8 cellular contexts compared by ENCODE assay signal in genomic region chr5:179763215-179763945, GRCh38. TPM values are rescaled to one million over a fixed set of nuclear protein-coding genes. Genes with fewer than 3 reads are reported as not detected.
DNase-seq lines count a peak whose midpoint lies in the region; ATAC-seq and TF ChIP-seq lines count a peak whose summit lies in the region.

No MANE protein-coding gene starts in this region.

- DNase-seq in DND-41 (peak; percentile 60), HCT116 (ENCODE audit: low read depth, low spot score) (peak; percentile 38), NCI-H446 (lab: John Stamatoyannopoulos, UW) (peak; percentile 55 to 61), fibroblast of lung (ENCODE audit: low read depth in 2 of 2) (peak; percentile 92), suprapubic skin (ENCODE audit: low spot score in 2 of 2) (peak in 1 of 2 donors; percentile 73), GOT3 (lab: John Stamatoyannopoulos, UW) (no peak)
- DNase-seq in activated CD8-positive, alpha-beta memory T cell treated with anti-CD3 and anti-CD28 coated beads, Interleukin-2, amount 50 U/mL, for 1 hour (ENCODE audit: extremely low read depth): peak; percentile 14

- POLR2A ChIA-PET in HCT116 (lab: Charles Lee): interaction anchor here (1.2 kb wide), 1 partner anchor 140 kb away, joined by 4 read pairs; the partner anchor contains the start of gene HNRNPH1

- H2AFZ ChIP-seq in DND-41 (ENCODE audit: low read depth, low read length): no peak overlapping the region
- no peak overlapping the region for H2AFZ ChIP-seq in HCT116 (ENCODE audit: low read depth, low read length, poor library complexity, severe bottlenecking)
- H2AFZ ChIP-seq in fibroblast of lung (ENCODE audit: low read length): no peak overlapping the region
- H2AFZ ChIP-seq in neural cell (ENCODE audit: low read depth, low read length): no peak overlapping the region

- no peak overlapping the region for H3K27ac ChIP-seq in DND-41 (ENCODE audit: low read length)
- H3K27ac ChIP-seq in HCT116 (ENCODE audit: low read depth, low read length): peak overlapping the region; percentile 50
- peak overlapping the region; percentile 31 for H3K27ac ChIP-seq in fibroblast of lung (ENCODE audit: insufficient read depth, low read length)
- no peak overlapping the region for H3K27ac ChIP-seq in neural cell (ENCODE audit: low read length)
- H3K27ac ChIP-seq in suprapubic skin: peak overlapping the region; percentile 45

- intact Hi-C loops in HCT116 (cut with micrococcal nuclease): loop anchor here (2.0 to 10.0 kb wide), 3 partner anchors 31 to 221 kb away; no protein-coding TSS in a partner anchor

- TF ChIP-seq CTCF in DND-41 (IDR thresholded peaks at IDR 0.05; ENCODE audit: borderline replicate concordance, extremely low read depth, low read length, poor library complexity, severe bottlenecking) (peak; percentile 90), HCT116 (IDR thresholded peaks at IDR 0.05 in 2 of 3, conservative IDR thresholded peaks at IDR 0.05 in 1 of 3; ENCODE audit: borderline replicate concordance in 1 of 3, insufficient read depth in 1 of 3, low read depth in 2 of 3, low read length in 2 of 3) (peak; percentile 83 to 97 (median 90)), fibroblast of lung (conservative IDR thresholded peaks at IDR 0.05 in 1 of 2, IDR thresholded peaks at IDR 0.05 in 1 of 2; ENCODE audit: low read depth in 1 of 2, low read length in 2 of 2) (peak; percentile 71 to 96), neural cell (IDR thresholded peaks at IDR 0.05; ENCODE audit: poor library complexity, severe bottlenecking) (peak; percentile 93), suprapubic skin (IDR thresholded peaks at IDR 0.05) (peak; percentile 80 to 83)

- H3K4me1 ChIP-seq in DND-41 (ENCODE audit: insufficient read depth, low read length): peaks cover 18% of the 10 kb centered on the region
- peaks cover 11 to 47% of the 10 kb centered on the region in 2 experiments for H3K4me1 ChIP-seq in HCT116 (ENCODE audit: control insufficient read depth in 1 of 2, insufficient read depth in 2 of 2, low read length in 2 of 2)
- H3K4me1 ChIP-seq in fibroblast of lung (ENCODE audit: control insufficient read depth, extremely low read depth, insufficient read depth, low read length): peaks cover 36% of the 10 kb centered on the region
- H3K4me1 ChIP-seq in suprapubic skin: peaks cover 67% of the 10 kb centered on the region

- H3K36me3 ChIP-seq in DND-41 (ENCODE audit: insufficient read depth, low read length) (peaks cover 39% of the 10 kb centered on the region), HCT116 (ENCODE audit: control insufficient read depth in 1 of 2, insufficient read depth in 2 of 2, low read length in 2 of 2) (peaks cover 11 to 17% of the 10 kb centered on the region in 2 experiments; a peak in 3 of 4 replicates), fibroblast of lung (ENCODE audit: control insufficient read depth, insufficient read depth, low read length) (peaks cover 8% of the 10 kb centered on the region), neural cell (ENCODE audit: insufficient read depth, low read length) (no peaks in the 10 kb centered on the region), suprapubic skin (peaks cover 15% of the 10 kb centered on the region)

- H3K9me2 ChIP-seq in HCT116 (ENCODE audit: insufficient read depth): no peaks in the 10 kb centered on the region
- H3K9me2 ChIP-seq in neural cell (ENCODE audit: insufficient read depth, low read length): no peaks in the 10 kb centered on the region

- 27% methylated on average over 10 of the region's 10 CpGs for WGBS in suprapubic skin

- H3K79me2 ChIP-seq in DND-41 (ENCODE audit: insufficient read depth, low read length) (peaks cover 87% of the 10 kb centered on the region), HCT116 (ENCODE audit: insufficient read depth, low read length) (peaks cover 81% of the 10 kb centered on the region), fibroblast of lung (ENCODE audit: control insufficient read depth, insufficient read depth, low read length) (peaks cover 58% of the 10 kb centered on the region), neural cell (replicated peaks; ENCODE audit: insufficient read depth, low read length) (peaks cover 45% of the 10 kb centered on the region)

- H3F3A ChIP-seq in neural cell (ENCODE audit: insufficient read depth, low read length, poor library complexity, severe bottlenecking): no peaks in the 10 kb centered on the region

- H3K9me3 ChIP-seq in DND-41 (ENCODE audit: insufficient read depth, low read length, severe bottlenecking) (no peaks in the 10 kb centered on the region), HCT116 (ENCODE audit: control insufficient read depth in 1 of 2, insufficient read depth in 1 of 2, low read depth in 1 of 2, low read length in 2 of 2) (no peaks in the 10 kb centered on the region), fibroblast of lung (ENCODE audit: control insufficient read depth, insufficient read depth, low read depth, low read length) (no peaks in the 10 kb centered on the region), neural cell (ENCODE audit: low read length) (no peaks in the 10 kb centered on the region), suprapubic skin (no peaks in the 10 kb centered on the region)

- H4K20me1 ChIP-seq in DND-41 (ENCODE audit: insufficient read depth, low read length) (peaks cover 83% of the 10 kb centered on the region), HCT116 (ENCODE audit: insufficient read depth) (peaks cover 9% of the 10 kb centered on the region; the same call in 1 of the 2 replicates), fibroblast of lung (ENCODE audit: control insufficient read depth, extremely low read depth, insufficient read depth, low read length) (no peaks in the 10 kb centered on the region), neural cell (ENCODE audit: insufficient read depth) (peaks cover 2% of the 10 kb centered on the region)

- RAD21 ChIA-PET in HCT116 (lab: Charles Lee; ENCODE audit: low non-redundant PET in 1 of 2, low total read pairs in 2 of 2, uncharacterized antibody in 2 of 2, unreplicated experiment in 2 of 2): no interaction called here

- no peaks in the 10 kb centered on the region for H3K27me3 ChIP-seq in DND-41 (ENCODE audit: insufficient read depth, low read length, poor library complexity)
- H3K27me3 ChIP-seq in HCT116 (ENCODE audit: insufficient read depth, low read length): no peaks in the 10 kb centered on the region
- no peaks in the 10 kb centered on the region for H3K27me3 ChIP-seq in fibroblast of lung (ENCODE audit: control insufficient read depth, insufficient read depth, low read length)
- no peaks in the 10 kb centered on the region for H3K27me3 ChIP-seq in neural cell (ENCODE audit: insufficient read depth, low read depth, low read length)
- no peaks in the 10 kb centered on the region for H3K27me3 ChIP-seq in suprapubic skin

- no peak overlapping the region for H3K9ac ChIP-seq in DND-41 (ENCODE audit: low read depth, low read length)
- H3K9ac ChIP-seq in HCT116 (ENCODE audit: low read length): 0 out of 2 replicates have a peak overlapping the region, but pooled peaks have one; percentile 22
- no peak overlapping the region for H3K9ac ChIP-seq in fibroblast of lung (ENCODE audit: insufficient read depth, low read length)
- H3K9ac ChIP-seq in neural cell (ENCODE audit: low read length): no peak overlapping the region

- CTCF ChIA-PET in HCT116 (lab: Charles Lee): interaction anchor here (0.8 to 1.7 kb wide), 8 partner anchors 8 to 328 kb away, joined by 3 to 6 read pairs (median 4); partner anchors contain the start of gene MAML1

- H3K4me2 ChIP-seq in DND-41 (ENCODE audit: insufficient read depth, low read length) (no peak overlapping the region), HCT116 (ENCODE audit: low read length) (peak overlapping the region; percentile 48), fibroblast of lung (ENCODE audit: extremely low read depth, insufficient read depth, low read length) (peak overlapping the region; percentile 23), neural cell (ENCODE audit: low read length) (no peak overlapping the region)

- no TSS peak for BruUV-seq in HCT116 (replicated peaks; lab: Mats Ljungman, UMichigan)

- ATAC-seq in DND-41 (ENCODE audit: insufficient read depth, low read depth) (peak; percentile 75), HCT116 (peak; percentile 88)

- TF ChIP-seq EP300 in neural cell (conservative IDR thresholded peaks at IDR 0.05; ENCODE audit: poor library complexity, severe bottlenecking): no peak
- TF ChIP-seq EP300 in suprapubic skin (IDR thresholded peaks at IDR 0.05): no peak

- H3K4me3 ChIP-seq in DND-41 (ENCODE audit: low read depth in 1 of 2, low read length in 2 of 2) (no peak overlapping the region), HCT116 (replicated peaks in 1 of 2; ENCODE audit: low read depth in 1 of 2, low read length in 2 of 2) (no peak overlapping the region), fibroblast of lung (replicated peaks in 1 of 4; ENCODE audit: control extremely low read depth in 1 of 4, insufficient read depth in 1 of 4, low read depth in 3 of 4, low read length in 4 of 4) (peak overlapping the region in 1 of 4 experiments; percentile 15), neural cell (ENCODE audit: low read length) (no peak overlapping the region), suprapubic skin (no peak overlapping the region)

- TF ChIP-seq RAD21 in HCT116 (IDR thresholded peaks at IDR 0.05; ENCODE audit: low read depth) (peak; percentile 83), neural cell (conservative IDR thresholded peaks at IDR 0.05) (peak; percentile 77)

- no peak for TF ChIP-seq POLR2A in HCT116 (IDR thresholded peaks at IDR 0.05; ENCODE audit: borderline replicate concordance, extremely low read depth, insufficient read depth, insufficient read length)
- no peak for TF ChIP-seq POLR2A in suprapubic skin (IDR thresholded peaks at IDR 0.05)

RNA-seq across cellular contexts. Expression of gene LTC4S, which starts 30.4 kb away (rescaled TPM):
- total RNA-seq in HCT116 (2021; ENCODE audit: unreplicated experiment): 5.0 TPM
- polyA plus RNA-seq in HCT116 (2012): 0.85 and 1.5 TPM in 2 replicates
- 0.83 and 4.1 TPM in 2 replicates for total RNA-seq in fibroblast of lung
- 0.32 and 0.78 TPM in 2 replicates for polyA plus RNA-seq in fibroblast of lung
- 1.1 and 2.4 TPM in 2 replicates for polyA plus RNA-seq in fibroblast of lung (2012)
- polyA minus RNA-seq in fibroblast of lung (ENCODE audit: low replicate concordance): not detected in 2 replicates
- polyA plus RNA-seq in neural cell: 5.9 TPM in 1 of 2 replicates, not detected in the other
- polyA minus RNA-seq in neural cell: not detected in 2 replicates
- total RNA-seq in suprapubic skin: 1 to 10 TPM; 3.5 to 7.9 (median 4.5) TPM

RNA-seq across cellular contexts. Expression of gene MAML1, which starts 30.8 kb away (rescaled TPM):
- total RNA-seq in HCT116 (2021; ENCODE audit: unreplicated experiment) (29.5 TPM), fibroblast of lung (5.1 and 6.4 TPM in 2 replicates), suprapubic skin (10 to 100 TPM; 26.5 to 45.0 (median 38.6) TPM)
- 24.3 and 27.2 TPM in 2 replicates for polyA plus RNA-seq in HCT116 (2012)
- polyA plus RNA-seq in fibroblast of lung (7.3 and 7.5 TPM in 2 replicates), neural cell (6.8 and 8.4 TPM in 2 replicates)
- 11.7 and 14.3 TPM in 2 replicates for polyA plus RNA-seq in fibroblast of lung (2012)
- polyA minus RNA-seq in fibroblast of lung (ENCODE audit: low replicate concordance) (46.3 and 50.6 TPM in 2 replicates), neural cell (21.8 and 22.9 TPM in 2 replicates)

RNA-seq across cellular contexts. Expression of gene MGAT4B, which starts 43.3 kb away (rescaled TPM):
- 148 TPM for total RNA-seq in HCT116 (2021; ENCODE audit: unreplicated experiment)
- polyA plus RNA-seq in HCT116 (2012): 85.4 and 95.3 TPM in 2 replicates
- 116 and 157 TPM in 2 replicates for total RNA-seq in fibroblast of lung
- 172 and 175 TPM in 2 replicates for polyA plus RNA-seq in fibroblast of lung
- 144 and 153 TPM in 2 replicates for polyA plus RNA-seq in fibroblast of lung (2012)
- polyA minus RNA-seq in fibroblast of lung (ENCODE audit: low replicate concordance): 468 and 469 TPM in 2 replicates
- 70.6 and 83.7 TPM in 2 replicates for polyA plus RNA-seq in neural cell
- 46.0 and 56.5 TPM in 2 replicates for polyA minus RNA-seq in neural cell
- 100 to 1,000 TPM in 2 of 4 donors, 10 to 100 TPM in 2; 74.5 to 142 (median 97.4) TPM for total RNA-seq in suprapubic skin

RNA-seq across cellular contexts. Expression of gene SQSTM1, which starts 57.3 kb away (rescaled TPM):
- total RNA-seq in HCT116 (2021; ENCODE audit: unreplicated experiment) (299 TPM), fibroblast of lung (1,096 and 1,894 TPM in 2 replicates), suprapubic skin (100 to 1,000 TPM; 183 to 282 (median 265) TPM)
- polyA plus RNA-seq in HCT116 (2012): 298 and 317 TPM in 2 replicates
- polyA plus RNA-seq in fibroblast of lung (212 and 310 TPM in 2 replicates), neural cell (64.5 and 77.6 TPM in 2 replicates)
- polyA plus RNA-seq in fibroblast of lung (2012): 451 and 724 TPM in 2 replicates
- polyA minus RNA-seq in fibroblast of lung (ENCODE audit: low replicate concordance) (385 and 386 TPM in 2 replicates), neural cell (66.7 and 79.6 TPM in 2 replicates)

Comparison
In these comparisons a context has a peak if more than half of its experiments do, and no peak if none do; other contexts are left out.
1. H3K27ac ChIP-seq: peak in HCT116 (single experiment), fibroblast of lung (single experiment) and suprapubic skin (single experiment); none in DND-41 (single experiment) and neural cell (single experiment).
2. H3K4me2 ChIP-seq: peak in HCT116 (single experiment) and fibroblast of lung (single experiment); none in DND-41 (single experiment) and neural cell (single experiment).
3. Peak in every context shown above with its lines, with median percentiles within 50 percentile points of each other: CTCF ChIP-seq.